1 cellular context compared by ENCODE assay signal in the genomic region with DNA sequence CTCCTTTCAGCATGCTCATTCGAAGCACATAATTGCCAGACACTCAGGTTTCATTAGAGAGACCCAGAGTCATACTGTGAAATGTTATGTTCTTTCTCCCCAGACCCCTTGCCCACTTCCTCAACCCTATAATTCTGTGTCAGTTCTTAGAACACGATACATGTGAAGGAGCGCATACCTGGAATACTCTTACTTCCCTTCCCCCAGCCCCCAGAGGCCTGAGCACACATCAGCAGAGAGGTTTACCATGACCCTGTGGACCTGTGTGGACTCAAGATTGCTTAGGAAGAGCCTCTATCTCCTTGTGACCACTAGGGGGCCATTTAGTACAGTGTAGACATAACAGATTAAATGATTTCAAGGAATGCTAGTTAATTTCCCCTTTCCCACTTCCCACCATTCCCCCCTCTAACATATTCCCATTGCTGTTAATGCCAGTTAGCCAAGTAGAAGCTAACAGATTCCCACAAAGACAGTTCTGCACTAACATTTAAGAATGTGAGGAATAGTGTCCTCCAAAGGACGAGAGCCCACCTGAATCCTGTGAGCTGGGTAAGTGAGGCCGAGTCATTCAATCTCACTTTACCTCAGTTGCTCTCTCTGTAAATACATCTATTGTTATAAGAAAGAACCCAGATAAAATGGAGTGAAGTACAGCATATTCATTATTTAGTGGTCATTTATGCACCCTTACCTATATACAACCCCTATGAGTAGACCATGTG.
TF ChIP-seq lines count a peak whose summit lies in the region.

No MANE protein-coding gene starts in this region.

TF ChIP-seq in H1, 55 proteins besides CTCF, POLR2A, EP300 and RAD21 (continued from another document):
- no peak for TF ChIP-seq RXRA (IDR thresholded peaks at IDR 0.05; ENCODE audit: insufficient read depth, low read depth, low read length)
